Comparison of ENCODE assay signal across 16 cellular contexts in genomic region chr10:14723052-14723689, GRCh38. TPM values are rescaled to one million over a fixed set of nuclear protein-coding genes. Genes with fewer than 3 reads are reported as not detected.
DNase-seq lines count a peak whose midpoint lies in the region; TF ChIP-seq lines count a peak whose summit lies in the region.
"Had no signal": no experiment of that assay in that cellular context is flagged by ENCODE, and none has a peak within 500 bp of the region (broad histone marks: within the 10 kb centered on the region; RNA-seq: fewer than 3 reads in every experiment).

No MANE protein-coding gene starts in this region.

- H3K27me3 ChIP-seq in OCI-LY1 (ENCODE audit: insufficient read depth, low read length) (no peaks in the 10 kb centered on the region), sigmoid colon (no peaks in the 10 kb centered on the region)

- H3K79me2 ChIP-seq in OCI-LY1 (ENCODE audit: insufficient read depth, low read length) = no peaks in the 10 kb centered on the region

- H3K4me3 ChIP-seq in OCI-LY1 (ENCODE audit: low read depth, low read length, poor library complexity, severe bottlenecking) (no peak overlapping the region), sigmoid colon (no peak overlapping the region)
- H3K4me3 ChIP-seq: K562 had no signal

- WGBS in sigmoid colon, 2 donors = 66 to 79% methylated on average over 5 of the region's 5 CpGs

- peak overlapping the region; percentile 11; the same call in 1 of the 2 replicates for H3K4me2 ChIP-seq in OCI-LY1 (ENCODE audit: low read length)

- TF ChIP-seq CTCF in OCI-LY1 (IDR thresholded peaks at IDR 0.05; ENCODE audit: low read length) (no peak), sigmoid colon (IDR thresholded peaks at IDR 0.05) (no peak)

- H3K36me3 ChIP-seq in OCI-LY1 (ENCODE audit: insufficient read depth, low read length) = no peaks in the 10 kb centered on the region
- H3K36me3 ChIP-seq in sigmoid colon = no peaks in the 10 kb centered on the region

- H3K9me3 Mint-ChIP-seq in activated CD4-positive, alpha-beta T cell treated with anti-CD3 and anti-CD28 coated beads, Interleukin-2, amount 10 ng/mL, durations not matched to agents 24 days and 14 days = peaks cover 6% of the 10 kb centered on the region
- H3K9me3 Mint-ChIP-seq in activated naive CD4-positive, alpha-beta T cell treated with anti-CD3 and anti-CD28 coated beads, Interleukin-2, amount 50 U/mL, for 24 hours = no peaks in the 10 kb centered on the region

- H4K20me1 ChIP-seq in OCI-LY1 (ENCODE audit: insufficient read depth, low read length) = no peaks in the 10 kb centered on the region

- H2AFZ ChIP-seq in OCI-LY1 (ENCODE audit: low read length) = no peak overlapping the region

- intact Hi-C loops in activated CD4-positive, alpha-beta T cell treated with anti-CD3 and anti-CD28 coated beads, Interleukin-2, amount 10 ng/mL, durations not matched to agents 24 days and 14 days (cut with micrococcal nuclease) = no loop called here
- intact Hi-C loops in sigmoid colon (cut with DNase I) = no loop called here

- H3K4me3 Mint-ChIP-seq in activated CD4-positive, alpha-beta T cell treated with anti-CD3 and anti-CD28 coated beads, Interleukin-2, amount 10 ng/mL, durations not matched to agents 24 days and 14 days = peak overlapping the region; percentile 18
- H3K4me3 Mint-ChIP-seq in activated naive CD4-positive, alpha-beta T cell treated with anti-CD3 and anti-CD28 coated beads, Interleukin-2, amount 50 U/mL, for 24 hours = peak overlapping the region; percentile 61

- no peaks in the 10 kb centered on the region for H3F3A ChIP-seq in OCI-LY1 (ENCODE audit: insufficient read depth, low read length)

- TF ChIP-seq EP300 in sigmoid colon (IDR thresholded peaks at IDR 0.05) = no peak

- no peaks in the 10 kb centered on the region for H3K9me2 ChIP-seq in OCI-LY1 (ENCODE audit: low read depth, low read length)

- peaks cover 14% of the 10 kb centered on the region for H3K4me1 Mint-ChIP-seq in activated CD4-positive, alpha-beta T cell treated with anti-CD3 and anti-CD28 coated beads, Interleukin-2, amount 10 ng/mL, durations not matched to agents 24 days and 14 days
- peaks cover 43% of the 10 kb centered on the region for H3K4me1 Mint-ChIP-seq in activated naive CD4-positive, alpha-beta T cell treated with anti-CD3 and anti-CD28 coated beads, Interleukin-2, amount 50 U/mL, for 24 hours

- H3K27ac ChIP-seq in OCI-LY1 (ENCODE audit: low read depth, low read length, poor library complexity, severe bottlenecking) (peak overlapping the region; percentile 19), sigmoid colon (no peak overlapping the region)

- H3K9ac ChIP-seq in OCI-LY1 (ENCODE audit: low read length) = no peak overlapping the region

- no peak for TF ChIP-seq POLR2A in sigmoid colon (IDR thresholded peaks at IDR 0.05)

- peak; percentile 81 for DNase-seq in activated CD4-positive, alpha-beta T cell treated with anti-CD3 and anti-CD28 coated beads, Interleukin-2, amount 10 ng/mL, durations not matched to agents 24 days and 14 days
- peak; percentile 31 for DNase-seq in stimulated activated CD8-positive, alpha-beta memory T cell treated with anti-CD3 and anti-CD28 coated beads, Interleukin-4, amount 100 ng/mL, for 48 hours
- no peak for DNase-seq in superior temporal gyrus (ENCODE audit: extremely low spot score)
- DNase-seq in NCI-H187 treated with DMSO at 0.1 percent for 48 hours (lab: John Stamatoyannopoulos, UW) = no peak
- no peak for DNase-seq in sigmoid colon
- DNase-seq: activated CD4-positive, CD25-positive, alpha-beta regulatory T cell treated with anti-CD3 and anti-CD28 coated beads, Interleukin-2, amount 50 U/mL, for 72 hours; anterior cingulate cortex; erythroblast; GF-D8; head of caudate nucleus; kidney; NCI-H146; NCI-H524 had no signal

- H3K9me3 ChIP-seq in OCI-LY1 (ENCODE audit: low read length) (peaks cover 4% of the 10 kb centered on the region; the same call in 1 of the 2 replicates), sigmoid colon (no peaks in the 10 kb centered on the region)

- H3K4me1 ChIP-seq in OCI-LY1 (ENCODE audit: insufficient read depth, low read length, severe bottlenecking) (peaks cover 9% of the 10 kb centered on the region), sigmoid colon (no peaks in the 10 kb centered on the region)

- peak overlapping the region; percentile 40 for H3K27ac Mint-ChIP-seq in activated CD4-positive, alpha-beta T cell treated with anti-CD3 and anti-CD28 coated beads, Interleukin-2, amount 10 ng/mL, durations not matched to agents 24 days and 14 days
- H3K27ac Mint-ChIP-seq in activated naive CD4-positive, alpha-beta T cell treated with anti-CD3 and anti-CD28 coated beads, Interleukin-2, amount 50 U/mL, for 24 hours = peak overlapping the region; percentile 90

- H3K36me3 Mint-ChIP-seq in activated CD4-positive, alpha-beta T cell treated with anti-CD3 and anti-CD28 coated beads, Interleukin-2, amount 10 ng/mL, durations not matched to agents 24 days and 14 days (ENCODE audit: low read depth) = no peaks in the 10 kb centered on the region
- H3K36me3 Mint-ChIP-seq in activated naive CD4-positive, alpha-beta T cell treated with anti-CD3 and anti-CD28 coated beads, Interleukin-2, amount 50 U/mL, for 24 hours = no peaks in the 10 kb centered on the region

- no peaks in the 10 kb centered on the region for H3K27me3 Mint-ChIP-seq in activated CD4-positive, alpha-beta T cell treated with anti-CD3 and anti-CD28 coated beads, Interleukin-2, amount 10 ng/mL, durations not matched to agents 24 days and 14 days
- H3K27me3 Mint-ChIP-seq in activated naive CD4-positive, alpha-beta T cell treated with anti-CD3 and anti-CD28 coated beads, Interleukin-2, amount 50 U/mL, for 24 hours = no peaks in the 10 kb centered on the region

RNA-seq across cellular contexts. Expression of gene FAM107B, which starts 51.5 kb away (rescaled TPM):
- 103 and 113 TPM in 2 replicates for total RNA-seq in activated CD4-positive, alpha-beta T cell treated with anti-CD3 and anti-CD28 coated beads, Interleukin-2, amount 10 ng/mL, durations not matched to agents 24 days and 14 days
- 10 to 100 TPM; 12.8 to 15.0 (median 14.2) TPM for total RNA-seq in sigmoid colon
- 100 to 1,000 TPM in 2 of 3 donors, 10 to 100 TPM in 1; 61.9 to 111 (median 103) TPM for polyA plus RNA-seq in sigmoid colon

Comparison
In these comparisons a context has a peak if more than half of its experiments do, and no peak if none do; other contexts are left out.
1. DNase-seq: peak in activated CD4-positive, alpha-beta T cell treated with anti-CD3 and anti-CD28 coated beads, Interleukin-2, amount 10 ng/mL, durations not matched to agents 24 days and 14 days (single experiment) and stimulated activated CD8-positive, alpha-beta memory T cell treated with anti-CD3 and anti-CD28 coated beads, Interleukin-4, amount 100 ng/mL, for 48 hours (single experiment); none in superior temporal gyrus (single experiment), NCI-H187 treated with DMSO at 0.1 percent for 48 hours (single experiment) and sigmoid colon (single experiment).